14 cellular contexts compared by ENCODE assay signal in the genomic region with DNA sequence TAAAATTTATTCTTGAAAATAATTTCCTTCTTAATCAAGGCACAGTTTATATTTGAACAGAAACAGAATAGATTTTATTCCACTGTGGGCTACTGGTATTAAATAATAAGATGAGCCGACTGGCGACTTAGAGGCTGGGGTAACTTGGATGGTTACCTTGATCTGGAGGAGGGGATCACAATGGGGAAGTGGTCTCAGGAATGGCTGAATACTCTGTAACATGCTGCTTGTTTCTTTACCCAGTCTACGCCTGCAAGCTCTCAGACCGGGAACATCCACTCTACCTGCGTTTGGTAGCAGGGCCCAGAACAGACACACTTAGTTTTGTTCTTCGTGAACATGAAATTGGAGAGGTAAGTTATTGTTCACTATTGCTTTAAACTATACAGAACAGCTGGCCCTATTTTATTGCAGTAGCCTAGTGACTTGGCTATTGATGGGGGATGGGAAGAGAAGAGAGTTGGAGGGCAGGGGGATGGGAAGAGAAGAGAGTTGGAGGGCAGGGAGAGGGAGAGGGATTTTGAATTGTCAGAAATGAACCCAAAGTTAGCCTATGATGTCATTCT.
A peak's percentile ranks its signal among the peaks of the same experiment; 100 is the strongest.
DNase-seq lines count a peak whose midpoint lies in the region; ATAC-seq and TF ChIP-seq lines count a peak whose summit lies in the region.
"Had no signal": no experiment of that assay in that cellular context is flagged by ENCODE, and none has a peak within 500 bp of the region (broad histone marks: within the 10 kb centered on the region; RNA-seq: fewer than 3 reads in every experiment).

No MANE protein-coding gene starts in this region.

- intact Hi-C loops in CD8-positive, alpha-beta T cell (cut with DNase I, micrococcal nuclease) = loop anchor here in 1 of 2 experiments (5.0 kb wide), 1 partner anchor 34 kb away; no protein-coding TSS in a partner anchor
- intact Hi-C loops in IMR-90 (cut with micrococcal nuclease) = no loop called here
- intact Hi-C loops in naive thymus-derived CD4-positive, alpha-beta T cell (cut with micrococcal nuclease) = no loop called here
- intact Hi-C loops in aorta (cut with DNase I) = no loop called here
- intact Hi-C loops in left colon (cut with DNase I, micrococcal nuclease) = loop anchor here in 1 of 2 donors (10.0 kb wide), 1 partner anchor 87 kb away; no protein-coding TSS in a partner anchor

- no peak overlapping the region for H4K8ac ChIP-seq in IMR-90 (ENCODE audit: low read depth in 2 of 2, low read length in 2 of 2)

- H3K18ac ChIP-seq in IMR-90 (ENCODE audit: low read depth, low read length) = no peak overlapping the region

- no TSS peak for BruUV-seq in IMR-90 (replicated peaks; lab: Mats Ljungman, UMichigan)

- POLR2A ChIA-PET in CD8-positive, alpha-beta T cell (lab: Charles Lee) = interaction anchor here (0.8 to 2.5 kb wide), 6 partner anchors 9 to 142 kb away, joined by 4 to 9 read pairs (median 6); a partner anchor contains a TSS
- POLR2A ChIA-PET in IMR-90 (lab: Charles Lee; ENCODE audit: unreplicated experiment) = interaction anchor here (0.5 kb wide), 1 partner anchor 77 kb away, joined by 4 read pairs; no protein-coding TSS in a partner anchor
- POLR2A ChIA-PET in naive thymus-derived CD4-positive, alpha-beta T cell (lab: Charles Lee) = interaction anchor here (0.5 to 35.2 kb wide), 4 partner anchors 15 to 78 kb away, joined by 4 to 900 read pairs (median 378); a partner anchor contains a TSS

- no peak for TF ChIP-seq CTCF in CD8-positive, alpha-beta T cell (IDR thresholded peaks at IDR 0.05)
- no peak for TF ChIP-seq CTCF in IMR-90 (conservative IDR thresholded peaks at IDR 0.05; ENCODE audit: low read depth, low read length)

- no peak overlapping the region for H4K5ac ChIP-seq in IMR-90 (ENCODE audit: low read depth, low read length)

- H3K4me1 ChIP-seq in CD8-positive, alpha-beta T cell (ENCODE audit: insufficient read depth, low read length) = peaks cover 94% of the 10 kb centered on the region
- H3K4me1 ChIP-seq in IMR-90 (ENCODE audit: control insufficient read depth, insufficient read depth, low read length) (peaks cover 9% of the 10 kb centered on the region), aorta (ENCODE audit: control insufficient read depth in 1 of 2, insufficient read depth in 2 of 2, low read length in 2 of 2) (peaks cover 0 to 4% of the 10 kb centered on the region in 2 donors), Karpas-422 (ENCODE audit: low read length) (peaks cover 8% of the 10 kb centered on the region; the same call in 1 of the 2 replicates)
- H3K4me1 ChIP-seq in naive thymus-derived CD4-positive, alpha-beta T cell (ENCODE audit: control insufficient read depth in 2 of 2, insufficient read depth in 2 of 2, low read length in 2 of 2) = peaks cover 0 to 82% of the 10 kb centered on the region in 2 donors

- peaks cover 29% of the 10 kb centered on the region for H3K36me3 ChIP-seq in CD8-positive, alpha-beta T cell (ENCODE audit: insufficient read depth, low read length)
- H3K36me3 ChIP-seq in IMR-90 (ENCODE audit: control insufficient read depth, insufficient read depth, low read length) = peaks cover 22% of the 10 kb centered on the region
- peaks cover 16 to 34% (median 33%) of the 10 kb centered on the region in 3 experiments for H3K36me3 ChIP-seq in naive thymus-derived CD4-positive, alpha-beta T cell (ENCODE audit: control insufficient read depth in 2 of 3, insufficient read depth in 3 of 3, low read length in 3 of 3)
- H3K36me3 ChIP-seq in aorta (ENCODE audit: control insufficient read depth in 1 of 2, insufficient read depth in 2 of 2, low read length in 1 of 2) = peaks cover 3% of the 10 kb centered on the region in 2 donors
- peaks cover 28% of the 10 kb centered on the region; the same call in 1 of the 2 replicates for H3K36me3 ChIP-seq in Karpas-422 (ENCODE audit: insufficient read depth, low read length)

- H3K27me3 Mint-ChIP-seq in CD8-positive, alpha-beta T cell (ENCODE audit: low read depth) = no peaks in the 10 kb centered on the region
- no peaks in the 10 kb centered on the region for H3K27me3 Mint-ChIP-seq in activated naive CD8-positive, alpha-beta T cell treated with anti-CD3 and anti-CD28 coated beads, Interleukin-2, amount 50 U/mL, for 24 hours
- no peaks in the 10 kb centered on the region for H3K27me3 Mint-ChIP-seq in naive thymus-derived CD4-positive, alpha-beta T cell

- CTCF ChIA-PET in CD8-positive, alpha-beta T cell (lab: Charles Lee) = interaction anchor here (0.6 to 21.6 kb wide), 7 partner anchors 14 to 141 kb away, joined by 3 to 317 read pairs (median 4); a partner anchor contains a TSS
- CTCF ChIA-PET in IMR-90 (lab: Yijun Ruan, JAX) = interaction anchor here (0.8 to 1.2 kb wide), 2 partner anchors 47 to 142 kb away, joined by 3 to 4 read pairs; no protein-coding TSS in a partner anchor
- CTCF ChIA-PET in naive thymus-derived CD4-positive, alpha-beta T cell (lab: Charles Lee) = interaction anchor here (1.0 to 8.1 kb wide), 5 partner anchors 8 to 143 kb away, joined by 3 to 131 read pairs (median 4); no protein-coding TSS in a partner anchor

- no peak overlapping the region for H2BK20ac ChIP-seq in IMR-90 (ENCODE audit: low read depth, low read length)

- DNase-seq in CD8-positive, alpha-beta T cell = no peak
- no peak for DNase-seq in IMR-90
- no peak for DNase-seq in activated naive CD8-positive, alpha-beta T cell treated with anti-CD3 and anti-CD28 coated beads, Interleukin-2, amount 50 U/mL, for 24 hours
- DNase-seq in naive thymus-derived CD4-positive, alpha-beta T cell = no peak
- no peak for DNase-seq in aorta
- DNase-seq in Karpas-422 = no peak
- no peak for DNase-seq in left colon
- DNase-seq: activated CD4-positive, alpha-beta T cell treated with anti-CD3 and anti-CD28 coated beads for 1 hour; GM23248; left ventricle myocardium superior; NCI-H1436 treated with DMSO at 0.1 percent for 48 hours; stimulated activated CD8-positive, alpha-beta memory T cell treated with anti-CD3 and anti-CD28 coated beads, Interleukin-4, amount 100 ng/mL, for 48 hours had no signal

- peaks cover 33% of the 10 kb centered on the region for H3K79me2 ChIP-seq in Karpas-422 (ENCODE audit: low read length)

- no peak overlapping the region for H2BK120ac ChIP-seq in IMR-90 (ENCODE audit: low read depth, low read length)

- dilution Hi-C loops in IMR-90 (cut with HindIII; ENCODE audit: low sequenced_read_pairs, unreplicated experiment) = no loop called here

- H2AK5ac ChIP-seq in IMR-90 (ENCODE audit: low read depth, low read length) = no peak overlapping the region

- H4K20me1 ChIP-seq in IMR-90 (ENCODE audit: insufficient read depth, low read length) = peaks cover 8% of the 10 kb centered on the region
- H4K20me1 ChIP-seq in Karpas-422 (ENCODE audit: insufficient read depth, low read depth, low read length) = no peaks in the 10 kb centered on the region

- no peak overlapping the region for H2BK5ac ChIP-seq in IMR-90 (ENCODE audit: low read depth, low read length, poor library complexity, severe bottlenecking)

- in situ Hi-C loops in IMR-90 (cut with MboI; ENCODE audit: low sequenced_read_pairs) = no loop called here

- H3K23ac ChIP-seq in IMR-90 (ENCODE audit: low read depth, low read length) = 0 out of 2 replicates have a peak overlapping the region, but pooled peaks have one; percentile 34

- no peaks in the 10 kb centered on the region for H3K9me3 ChIP-seq in CD8-positive, alpha-beta T cell (ENCODE audit: low read length)
- H3K9me3 ChIP-seq in IMR-90 (ENCODE audit: control insufficient read depth, insufficient read depth, low read length) (no peaks in the 10 kb centered on the region), aorta (ENCODE audit: control insufficient read depth, low read length) (no peaks in the 10 kb centered on the region), Karpas-422 (ENCODE audit: low read length) (no peaks in the 10 kb centered on the region)
- H3K9me3 ChIP-seq in naive thymus-derived CD4-positive, alpha-beta T cell (ENCODE audit: control insufficient read depth in 2 of 3, low read length in 3 of 3) = no peaks in the 10 kb centered on the region

- no peak overlapping the region for H3K4me3 ChIP-seq in CD8-positive, alpha-beta T cell (ENCODE audit: low read depth, low read length)
- H3K4me3 ChIP-seq in IMR-90 (ENCODE audit: insufficient read depth, low read depth, low read length) (no peak overlapping the region), aorta (ENCODE audit: low read length in 2 of 2) (no peak overlapping the region), Karpas-422 (ENCODE audit: low read length) (no peak overlapping the region)
- H3K4me3 ChIP-seq in naive thymus-derived CD4-positive, alpha-beta T cell (ENCODE audit: low read length) = no peak overlapping the region
- H3K4me3 ChIP-seq: GM23248, skin epidermis had no signal

- TF ChIP-seq POLR2A in IMR-90 (IDR thresholded peaks at IDR 0.05; ENCODE audit: low read depth, low read length) = no peak

- peaks cover 73% of the 10 kb centered on the region for H3K36me3 Mint-ChIP-seq in CD8-positive, alpha-beta T cell
- H3K36me3 Mint-ChIP-seq in activated naive CD8-positive, alpha-beta T cell treated with anti-CD3 and anti-CD28 coated beads, Interleukin-2, amount 50 U/mL, for 24 hours (ENCODE audit: low read depth) = peaks cover 38% of the 10 kb centered on the region
- peaks cover 15 to 60% (median 53%) of the 10 kb centered on the region in 5 donors for H3K36me3 Mint-ChIP-seq in naive thymus-derived CD4-positive, alpha-beta T cell

- H3K4me1 Mint-ChIP-seq in CD8-positive, alpha-beta T cell (ENCODE audit: low read depth) = peaks cover 79% of the 10 kb centered on the region
- peaks cover 68% of the 10 kb centered on the region for H3K4me1 Mint-ChIP-seq in activated naive CD8-positive, alpha-beta T cell treated with anti-CD3 and anti-CD28 coated beads, Interleukin-2, amount 50 U/mL, for 24 hours
- peaks cover 58 to 95% (median 80%) of the 10 kb centered on the region in 7 donors for H3K4me1 Mint-ChIP-seq in naive thymus-derived CD4-positive, alpha-beta T cell

- no CpG with 5 or more reads among the region's 6 CpGs for WGBS in IMR-90 (ENCODE audit: extremely low coverage in 2 of 2, insufficient read length in 1 of 2), 2 experiments
- WGBS in aorta, 2 donors = 76 to 82% methylated on average over 6 of the region's 6 CpGs

- H2BK15ac ChIP-seq in IMR-90 (ENCODE audit: low read depth, low read length) = no peak overlapping the region

- no peak overlapping the region for H3K4me3 Mint-ChIP-seq in CD8-positive, alpha-beta T cell
- H3K4me3 Mint-ChIP-seq in activated naive CD8-positive, alpha-beta T cell treated with anti-CD3 and anti-CD28 coated beads, Interleukin-2, amount 50 U/mL, for 24 hours = no peak overlapping the region
- H3K4me3 Mint-ChIP-seq in naive thymus-derived CD4-positive, alpha-beta T cell = peak overlapping the region in 7 of 10 donors; percentile 22 to 73 (median 54)

- no peak overlapping the region for H3K27ac ChIP-seq in CD8-positive, alpha-beta T cell (ENCODE audit: low read depth, low read length)
- H3K27ac ChIP-seq in IMR-90 (ENCODE audit: insufficient read depth, low read length) = no peak overlapping the region; the same call in 1 of the 2 replicates
- H3K27ac ChIP-seq in naive thymus-derived CD4-positive, alpha-beta T cell (ENCODE audit: low read depth, low read length) = peak overlapping the region; percentile 50
- H3K27ac ChIP-seq in aorta (ENCODE audit: low read depth in 1 of 2, low read length in 2 of 2) = peak overlapping the region in 1 of 2 donors; percentile 9
- no peak overlapping the region for H3K27ac ChIP-seq in Karpas-422 (ENCODE audit: low read length)
- H3K27ac ChIP-seq: GM23248, skin epidermis had no signal

- H3K4ac ChIP-seq in IMR-90 (ENCODE audit: low read depth, low read length) = no peak overlapping the region

- ATAC-seq in CD8-positive, alpha-beta T cell = no peak
- no peak; the same call in 1 of the 2 replicates for ATAC-seq in IMR-90 (ENCODE audit: low read depth)
- no peak for ATAC-seq in activated naive CD8-positive, alpha-beta T cell treated with anti-CD3 and anti-CD28 coated beads, Interleukin-2, amount 50 U/mL, for 24 hours
- ATAC-seq in naive thymus-derived CD4-positive, alpha-beta T cell = no peak
- ATAC-seq in GM21786 (IDR thresholded peaks at IDR 0.05; ENCODE audit: unreplicated experiment) = no peak
- ATAC-seq in aorta (ENCODE audit: low FRiP score) = no peak
- no peak for ATAC-seq in left colon
- ATAC-seq: left ventricle myocardium superior had no signal

- H2AFZ ChIP-seq in IMR-90 (replicated peaks; ENCODE audit: low read length, poor library complexity) (no peak overlapping the region), Karpas-422 (ENCODE audit: low read length) (no peak overlapping the region)
- H2AFZ ChIP-seq: GM23248 had no signal

- H3K79me1 ChIP-seq in IMR-90 (ENCODE audit: low read depth in 1 of 2, low read length in 2 of 2) = peaks cover 16 to 57% of the 10 kb centered on the region in 2 experiments

- H3K27me3 ChIP-seq in CD8-positive, alpha-beta T cell (ENCODE audit: insufficient read depth, low read length) = no peaks in the 10 kb centered on the region
- no peaks in the 10 kb centered on the region for H3K27me3 ChIP-seq in IMR-90 (ENCODE audit: control insufficient read depth, insufficient read depth, low read length)
- no peaks in the 10 kb centered on the region for H3K27me3 ChIP-seq in naive thymus-derived CD4-positive, alpha-beta T cell (ENCODE audit: control insufficient read depth in 2 of 2, insufficient read depth in 2 of 2, low read length in 2 of 2)
- no peaks in the 10 kb centered on the region for H3K27me3 ChIP-seq in aorta (ENCODE audit: control insufficient read depth in 1 of 2, insufficient read depth in 2 of 2, low read length in 1 of 2)
- H3K27me3 ChIP-seq in Karpas-422 (ENCODE audit: low read length) = no peaks in the 10 kb centered on the region

- H4K91ac ChIP-seq in IMR-90 (ENCODE audit: insufficient read depth, low read depth, low read length) = no peak overlapping the region

- peaks cover 3% of the 10 kb centered on the region; the same call in 1 of the 2 replicates for H3K9me1 ChIP-seq in IMR-90 (ENCODE audit: insufficient read depth, low read length)

- no peaks in the 10 kb centered on the region for H3K9me2 ChIP-seq in Karpas-422 (replicated peaks; ENCODE audit: insufficient read depth, low read length)

- no peaks in the 10 kb centered on the region for H3K9me3 Mint-ChIP-seq in CD8-positive, alpha-beta T cell
- H3K9me3 Mint-ChIP-seq in activated naive CD8-positive, alpha-beta T cell treated with anti-CD3 and anti-CD28 coated beads, Interleukin-2, amount 50 U/mL, for 24 hours = no peaks in the 10 kb centered on the region
- H3K9me3 Mint-ChIP-seq in naive thymus-derived CD4-positive, alpha-beta T cell = peaks cover 0 to 1% (median 0%) of the 10 kb centered on the region in 11 donors

- 0 out of 2 replicates have a peak overlapping the region, but pooled peaks have one; percentile 14 for H3K14ac ChIP-seq in IMR-90 (replicated peaks; ENCODE audit: low read depth, low read length)

- H2AK9ac ChIP-seq in IMR-90 (replicated peaks; ENCODE audit: low read depth, low read length, poor library complexity) = no peak overlapping the region

- H3K9ac ChIP-seq in IMR-90 (ENCODE audit: low read depth, low read length) = no peak overlapping the region
- no peak overlapping the region for H3K9ac ChIP-seq in Karpas-422 (ENCODE audit: low read length)
- H3K9ac ChIP-seq: GM23248 had no signal

- no peak overlapping the region for H3K56ac ChIP-seq in IMR-90 (ENCODE audit: extremely low read depth, insufficient read depth, low read length)

- H3K4me2 ChIP-seq in IMR-90 (ENCODE audit: low read depth, low read length) (no peak overlapping the region; the same call in 1 of the 2 replicates), Karpas-422 (ENCODE audit: low read depth, low read length, poor library complexity, severe bottlenecking) (no peak overlapping the region)

- H3K27ac Mint-ChIP-seq in CD8-positive, alpha-beta T cell = peak overlapping the region; percentile 89
- peak overlapping the region; percentile 16 for H3K27ac Mint-ChIP-seq in activated naive CD8-positive, alpha-beta T cell treated with anti-CD3 and anti-CD28 coated beads, Interleukin-2, amount 50 U/mL, for 24 hours
- peak overlapping the region in 8 of 9 donors; percentile 70 to 97 (median 88) for H3K27ac Mint-ChIP-seq in naive thymus-derived CD4-positive, alpha-beta T cell

- TF ChIP-seq RAD21 in IMR-90 (IDR thresholded peaks at IDR 0.05; ENCODE audit: low read length) = no peak

Comparison
In these comparisons a context has a peak if more than half of its experiments do, and no peak if none do; other contexts are left out.
1. H3K27ac Mint-ChIP-seq: peak in every context shown above with its lines; median percentile 89 in CD8-positive, alpha-beta T cell; 88 in naive thymus-derived CD4-positive, alpha-beta T cell; 16 in activated naive CD8-positive, alpha-beta T cell treated with anti-CD3 and anti-CD28 coated beads, Interleukin-2, amount 50 U/mL, for 24 hours.
2. H3K4me3 Mint-ChIP-seq: peak in naive thymus-derived CD4-positive, alpha-beta T cell (7 of 10); none in CD8-positive, alpha-beta T cell (single experiment) and activated naive CD8-positive, alpha-beta T cell treated with anti-CD3 and anti-CD28 coated beads, Interleukin-2, amount 50 U/mL, for 24 hours (single experiment).